Comparison of ENCODE assay signal across 16 cellular contexts in genomic region chr5:160930361-160930760, GRCh38.
DNase-seq lines count a peak whose midpoint lies in the region; ATAC-seq, FAIRE-seq and TF ChIP-seq lines count a peak whose summit lies in the region.
"Had no signal": no experiment of that assay in that cellular context is flagged by ENCODE, and none has a peak within 500 bp of the region (broad histone marks: within the 10 kb centered on the region; RNA-seq: fewer than 3 reads in every experiment).

No MANE protein-coding gene starts in this region.

- peaks cover 6% of the 10 kb centered on the region; the same call in 1 of the 2 replicates for H3K4me1 ChIP-seq in H9 (ENCODE audit: insufficient read depth, low read length)

- no peak for FAIRE-seq in bronchial epithelial cell (lab: Jason Lieb, UNC)
- FAIRE-seq: TTC549 had no signal

- intact Hi-C loops in sciatic nerve (cut with DNase I) = no loop called here

- no peak overlapping the region for H4K8ac ChIP-seq in H9 (replicated peaks; ENCODE audit: insufficient read length, low read depth, low read length)

- no peak overlapping the region for H3K4me2 ChIP-seq in H9 (ENCODE audit: insufficient read depth, insufficient read length, low read length)

- no peak overlapping the region for H3K18ac ChIP-seq in H9 (ENCODE audit: insufficient read length, low read depth, low read length)

- H3K9ac ChIP-seq in H9 (ENCODE audit: extremely low read depth, insufficient read length, low read length) = no peak overlapping the region

- H3K4me3 ChIP-seq in bronchial epithelial cell (ENCODE audit: low read depth, low read length) = no peak overlapping the region

- WGBS in H9 (ENCODE audit: extremely low coverage, insufficient read length, low lambda C conversion rate) = no CpG with 5 or more reads among the region's 2 CpGs

- H2BK20ac ChIP-seq in H9 (ENCODE audit: low read depth, low read length, poor library complexity, severe bottlenecking) = no peak overlapping the region

- no peak overlapping the region for H3K56ac ChIP-seq in H9 (ENCODE audit: insufficient read length, low read depth, low read length)

- no peak overlapping the region for H3K4me3 Mint-ChIP-seq in H9
- H3K4me3 Mint-ChIP-seq: stimulated activated memory B cell treated with anti-CD40 and anti-IgM and Interleukin-4, amounts not matched to agents 10 μg/mL and 1 μg/mL and 100 μg/mL, for 72 hours had no signal

- no peaks in the 10 kb centered on the region for H4K20me1 ChIP-seq in H9 (ENCODE audit: control insufficient read depth, insufficient read depth, insufficient read length)

- H3T11ph ChIP-seq in H9 (ENCODE audit: low read length) = no peak overlapping the region

- H3K79me2 ChIP-seq in H9 (ENCODE audit: insufficient read depth, low read length) = no peaks in the 10 kb centered on the region

- no peak overlapping the region for H3K27ac ChIP-seq in H9 (ENCODE audit: insufficient read length, low read depth, low read length)

- no peak overlapping the region for H3K4ac ChIP-seq in H9 (ENCODE audit: low read depth, low read length)

- no peaks in the 10 kb centered on the region for H3K23me2 ChIP-seq in H9 (ENCODE audit: insufficient read length, low read depth, low read length, poor library complexity, severe bottlenecking)

- no peak overlapping the region for H2BK15ac ChIP-seq in H9 (ENCODE audit: low read depth, low read length)

- no peaks in the 10 kb centered on the region for H3K9me3 ChIP-seq in H9 (ENCODE audit: control insufficient read depth, low read depth, low read length)

- H2BK5ac ChIP-seq in H9 (ENCODE audit: insufficient read length, low read length) = no peak overlapping the region

- peak overlapping the region in 1 of 3 experiments; percentile 94; a peak in 3 of 7 replicates for H3K27ac Mint-ChIP-seq in H9
- H3K27ac Mint-ChIP-seq: stimulated activated memory B cell treated with anti-CD40 and anti-IgM and Interleukin-4, amounts not matched to agents 10 μg/mL and 1 μg/mL and 100 μg/mL, for 72 hours had no signal

- H3K36me3 Mint-ChIP-seq in H9 (ENCODE audit: insufficient read depth in 1 of 3, low read depth in 3 of 3) = no peaks in the 10 kb centered on the region; a peak in 1 of 7 replicates
- H3K36me3 Mint-ChIP-seq: stimulated activated memory B cell treated with anti-CD40 and anti-IgM and Interleukin-4, amounts not matched to agents 10 μg/mL and 1 μg/mL and 100 μg/mL, for 72 hours had no signal

- peak; percentile 44 for DNase-seq in H9
- DNase-seq in bronchial epithelial cell (ENCODE audit: low read depth) = peak; percentile 21
- DNase-seq in left kidney (ENCODE audit: low read depth, low spot score) = peak; percentile 89
- no peak for DNase-seq in sciatic nerve (ENCODE audit: low spot score)
- DNase-seq in AML-193 (lab: John Stamatoyannopoulos, UW) = no peak
- DNase-seq in NCI-H510A (lab: John Stamatoyannopoulos, UW) = no peak
- DNase-seq: activated CD4-positive, alpha-beta T cell treated with anti-CD3 and anti-CD28 coated beads, Interleukin-2, amount 50 U/mL, for 4 hours; activated T-cell treated with anti-CD3 and anti-CD28 coated beads, Interleukin-2, amount 50 U/mL, for 48 hours; C1 segment of cervical spinal cord; DMS79 treated with DMSO at 0.1 percent for 48 hours; left ventricle myocardium superior; NCI-H1092; NCI-H345 had no signal

- no peak overlapping the region for H2BK12ac ChIP-seq in H9 (ENCODE audit: insufficient read length, low read depth, low read length)

- no peaks in the 10 kb centered on the region for H3K36me3 ChIP-seq in bronchial epithelial cell (ENCODE audit: control insufficient read depth, insufficient read depth, low read length)

- H4K5ac ChIP-seq in H9 (ENCODE audit: insufficient read length, low read depth, low read length) = no peak overlapping the region

- peak; percentile 57 for ATAC-seq in sciatic nerve
- no peak for ATAC-seq in GM21423 (IDR thresholded peaks at IDR 0.05; ENCODE audit: unreplicated experiment)
- ATAC-seq: left ventricle myocardium superior; stimulated activated memory B cell treated with anti-CD40 and anti-IgM and Interleukin-4, amounts not matched to agents 10 μg/mL and 1 μg/mL and 100 μg/mL, for 72 hours had no signal

- H3K23ac ChIP-seq in H9 (ENCODE audit: insufficient read length, low read depth, low read length) = no peak overlapping the region

- H2BK120ac ChIP-seq in H9 (ENCODE audit: low read depth, low read length, poor library complexity, severe bottlenecking) = no peak overlapping the region

- no peaks in the 10 kb centered on the region for H3K79me1 ChIP-seq in H9 (ENCODE audit: insufficient read depth, low read depth, low read length, poor library complexity, severe bottlenecking)

- no peaks in the 10 kb centered on the region; the same call in 1 of the 2 replicates for H3K27me3 Mint-ChIP-seq in H9 (ENCODE audit: low read depth)
- H3K27me3 Mint-ChIP-seq: stimulated activated memory B cell treated with anti-CD40 and anti-IgM and Interleukin-4, amounts not matched to agents 10 μg/mL and 1 μg/mL and 100 μg/mL, for 72 hours had no signal

- H3K9me3 Mint-ChIP-seq in H9 = no peaks in the 10 kb centered on the region
- H3K9me3 Mint-ChIP-seq: stimulated activated memory B cell treated with anti-CD40 and anti-IgM and Interleukin-4, amounts not matched to agents 10 μg/mL and 1 μg/mL and 100 μg/mL, for 72 hours had no signal

- TF ChIP-seq CTCF in H9 (conservative IDR thresholded peaks at IDR 0.05) (no peak), bronchial epithelial cell (IDR thresholded peaks at IDR 0.05; ENCODE audit: insufficient read depth, low read length, severe bottlenecking) (no peak)

- no peak overlapping the region for H2AFZ ChIP-seq in H9 (ENCODE audit: low read length)

- no peak overlapping the region for H2AK5ac ChIP-seq in H9 (ENCODE audit: insufficient read length, low read length)

- H3K4me1 Mint-ChIP-seq in H9 = peaks cover 39 to 41% of the 10 kb centered on the region in 2 experiments
- H3K4me1 Mint-ChIP-seq: stimulated activated memory B cell treated with anti-CD40 and anti-IgM and Interleukin-4, amounts not matched to agents 10 μg/mL and 1 μg/mL and 100 μg/mL, for 72 hours had no signal

- no peak overlapping the region for H3K14ac ChIP-seq in H9 (ENCODE audit: insufficient read depth, low read length)

- no peaks in the 10 kb centered on the region for H3K27me3 ChIP-seq in H9 (ENCODE audit: insufficient read depth, low read length)
- H3K27me3 ChIP-seq in bronchial epithelial cell (ENCODE audit: control insufficient read depth, insufficient read depth, low read length) = no peaks in the 10 kb centered on the region

- H4K91ac ChIP-seq in H9 (ENCODE audit: insufficient read length, low read depth, low read length) = no peak overlapping the region

Comparison
In these comparisons a context has a peak if more than half of its experiments do, and no peak if none do; other contexts are left out.
1. DNase-seq: peak in H9 (single experiment), bronchial epithelial cell (single experiment) and left kidney (single experiment); none in sciatic nerve (single experiment), AML-193 (0 of 2) and NCI-H510A (single experiment).